ENCODE assay signal across 26 cellular contexts in genomic region chr13:114224201-114224600, GRCh38. TPM values are rescaled to one million over a fixed set of nuclear protein-coding genes. Genes with fewer than 3 reads are reported as not detected.
"Had no signal": no experiment of that assay in that cellular context is flagged by ENCODE, and none has a peak within 500 bp of the region (broad histone marks: within the 10 kb centered on the region; RNA-seq: fewer than 3 reads in every experiment).

No MANE protein-coding gene starts in this region.

- H3K9me3 ChIP-seq: esophagus muscularis mucosa, gastroesophageal sphincter, psoas muscle, right lobe of liver, thoracic aorta, transverse colon had no signal

- H3K36me3 ChIP-seq: esophagus muscularis mucosa, gastroesophageal sphincter, right lobe of liver, thoracic aorta, transverse colon had no signal

- H3K27ac ChIP-seq: coronary artery, dorsolateral prefrontal cortex, epithelial cell of prostate, esophagus muscularis mucosa, gastroesophageal sphincter, psoas muscle, right lobe of liver, thoracic aorta, transverse colon had no signal

- H3K27ac Mint-ChIP-seq: nephron; stimulated activated naive B cell treated with anti-CD40 and anti-IgM and Interleukin-4, amounts not matched to agents 10 μg/mL and 1 μg/mL and 100 μg/mL, for 72 hours had no signal

- H3K4me3 ChIP-seq: coronary artery, dorsolateral prefrontal cortex, esophagus muscularis mucosa, gastroesophageal sphincter, psoas muscle, right lobe of liver, thoracic aorta, transverse colon had no signal

- ATAC-seq: gastroesophageal sphincter; psoas muscle; right lobe of liver; stimulated activated naive B cell treated with anti-CD40 and anti-IgM and Interleukin-4, amounts not matched to agents 10 μg/mL and 1 μg/mL and 100 μg/mL, for 72 hours; stimulated activated naive CD8-positive, alpha-beta T cell treated with anti-CD3 and anti-CD28 coated beads, Interleukin-15, amount 100 ng/mL, for 72 hours had no signal

- H3K27me3 ChIP-seq: right lobe of liver had no signal

- DNase-seq: central memory CD4-positive, alpha-beta T cell; dorsolateral prefrontal cortex; effector memory CD4-positive, alpha-beta T cell; kidney glomerular epithelial cell; psoas muscle; retina; right lobe of liver; stimulated activated CD4-positive, alpha-beta T cell treated with anti-CD3 and anti-CD28 coated beads, Interleukin-4, amount 100 ng/mL, for 1 hour; stimulated activated CD8-positive, alpha-beta memory T cell treated with anti-CD3 and anti-CD28 coated beads, Interleukin-4, amount 100 ng/mL, for 48 hours; stimulated activated naive B cell treated with anti-CD40 and anti-IgM and Interleukin-4, amounts not matched to agents 10 μg/mL and 1 μg/mL and 100 μg/mL, for 72 hours; stimulated activated naive CD8-positive, alpha-beta T cell treated with anti-CD3 and anti-CD28 coated beads, Interleukin-15, amount 100 ng/mL, for 72 hours; transverse colon had no signal

- H3K9me3 Mint-ChIP-seq: nephron; stimulated activated naive B cell treated with anti-CD40 and anti-IgM and Interleukin-4, amounts not matched to agents 10 μg/mL and 1 μg/mL and 100 μg/mL, for 72 hours; stimulated activated naive CD8-positive, alpha-beta T cell treated with anti-CD3 and anti-CD28 coated beads, Interleukin-15, amount 100 ng/mL, for 72 hours had no signal

- H3K36me3 Mint-ChIP-seq: stimulated activated naive B cell treated with anti-CD40 and anti-IgM and Interleukin-4, amounts not matched to agents 10 μg/mL and 1 μg/mL and 100 μg/mL, for 72 hours had no signal

- H3K4me3 Mint-ChIP-seq: nephron; stimulated activated naive B cell treated with anti-CD40 and anti-IgM and Interleukin-4, amounts not matched to agents 10 μg/mL and 1 μg/mL and 100 μg/mL, for 72 hours had no signal

- H3K4me1 Mint-ChIP-seq: nephron had no signal

- H3K27me3 Mint-ChIP-seq: stimulated activated naive CD8-positive, alpha-beta T cell treated with anti-CD3 and anti-CD28 coated beads, Interleukin-15, amount 100 ng/mL, for 72 hours had no signal

RNA-seq across cellular contexts. Expression of gene CFAP97D2, which starts 45.1 kb away (rescaled TPM):
- total RNA-seq: chondrocyte, esophagus muscularis mucosa, fibroblast of villous mesenchyme, gastroesophageal sphincter, liver, lung microvascular endothelial cell, mesenteric fat pad, omental fat pad, psoas muscle, right lobe of liver, subcutaneous adipose tissue, thoracic aorta, transverse colon, ureter had no signal
- polyA plus RNA-seq: liver had no signal
